ENCODE assay signal across 22 cellular contexts in genomic region chr13:87998081-87998480, GRCh38.
DNase-seq lines count a peak whose midpoint lies in the region; ATAC-seq and TF ChIP-seq lines count a peak whose summit lies in the region.
"Had no signal": no experiment of that assay in that cellular context is flagged by ENCODE, and none has a peak within 500 bp of the region (broad histone marks: within the 10 kb centered on the region; RNA-seq: fewer than 3 reads in every experiment).

No MANE protein-coding gene starts in this region.

- no peak for TF ChIP-seq CTCF in HEK293 (tag by site-specific recombination; IDR thresholded peaks at IDR 0.05)
- TF ChIP-seq CTCF in WTC11 (IDR thresholded peaks at IDR 0.05) = no peak

- H2BK120ac ChIP-seq in trophoblast cell (ENCODE audit: insufficient read depth, low read length, poor library complexity) = no peak overlapping the region

- H3K4me3 ChIP-seq in HEK293 (ENCODE audit: low read depth, low read length) = no peak overlapping the region
- H3K4me3 ChIP-seq in Karpas-422 (ENCODE audit: low read length) = no peak overlapping the region; the same call in 1 of the 2 replicates
- H3K4me3 ChIP-seq in trophoblast cell (ENCODE audit: low read depth, low read length) = no peak overlapping the region
- H3K4me3 ChIP-seq: A549; BLaER1 treated with 17β-estradiol and CSF1 and Interleukin-3, amounts not matched to agents 10 nM and 100 nM; GM12878 had no signal

- no peak overlapping the region for H4K12ac ChIP-seq in trophoblast cell (ENCODE audit: low read depth, low read length)

- H3K36me3 ChIP-seq in HEK293 (ENCODE audit: control insufficient read depth in 2 of 2, insufficient read depth in 1 of 2, low read length in 2 of 2) (no peaks in the 10 kb centered on the region), Karpas-422 (ENCODE audit: insufficient read depth, low read length) (0 out of 2 replicates have a peak, but pooled peaks cover 2% of the 10 kb centered on the region), trophoblast cell (ENCODE audit: control insufficient read depth in 1 of 2, insufficient read depth in 2 of 2, low read length in 2 of 2) (peaks cover 3% of the 10 kb centered on the region in 2 experiments)
- H3K36me3 ChIP-seq: BLaER1 treated with 17β-estradiol and CSF1 and Interleukin-3, amounts not matched to agents 10 nM and 100 nM had no signal

- no peak overlapping the region for H3K18ac ChIP-seq in trophoblast cell (ENCODE audit: low read length)

- H3K4me1 Mint-ChIP-seq in WTC11 = no peaks in the 10 kb centered on the region; the same call in 1 of the 2 replicates
- H3K4me1 Mint-ChIP-seq: B cell had no signal

- no peak for ATAC-seq in HG03196 (IDR thresholded peaks at IDR 0.05; ENCODE audit: unreplicated experiment)
- no peak for ATAC-seq in WTC11
- ATAC-seq: A549; CD8-positive, alpha-beta T cell; GM12878 had no signal

- peaks cover 46% of the 10 kb centered on the region for H3K9me3 Mint-ChIP-seq in WTC11
- H3K9me3 Mint-ChIP-seq: CD4-positive, alpha-beta T cell had no signal

- H2BK12ac ChIP-seq in trophoblast cell (ENCODE audit: low read length) = no peak overlapping the region

- H2AK5ac ChIP-seq in trophoblast cell (ENCODE audit: low read length) = no peak overlapping the region

- peak overlapping the region; percentile 47 for H4K91ac ChIP-seq in trophoblast cell (ENCODE audit: low read depth, low read length)

- H3K9me3 ChIP-seq in HEK293 (ENCODE audit: control insufficient read depth, insufficient read depth, low read depth, low read length) (no peaks in the 10 kb centered on the region), Karpas-422 (ENCODE audit: low read length) (peaks cover 9% of the 10 kb centered on the region), trophoblast cell (ENCODE audit: insufficient read depth, low read depth, low read length) (peaks cover 4% of the 10 kb centered on the region)
- H3K9me3 ChIP-seq: A549 had no signal

- CTCF ChIA-PET in HEK293 (lab: Yijun Ruan, JAX) (no interaction called here), WTC11 (lab: Charles Lee) (no interaction called here)

- no CpG with 5 or more reads among the region's 1 CpG for WGBS in trophoblast cell (ENCODE audit: extremely low coverage, insufficient coverage, insufficient read length)

- no peaks in the 10 kb centered on the region for H3K79me2 ChIP-seq in Karpas-422 (ENCODE audit: low read length)
- no peaks in the 10 kb centered on the region for H3K79me2 ChIP-seq in trophoblast cell (ENCODE audit: control insufficient read depth, insufficient read depth, low read length, poor library complexity)

- H3K9me2 ChIP-seq in Karpas-422 (replicated peaks; ENCODE audit: insufficient read depth, low read length) = no peaks in the 10 kb centered on the region

- no peak overlapping the region for H3K14ac ChIP-seq in trophoblast cell (ENCODE audit: low read length)

- H3K27ac ChIP-seq in HEK293 (ENCODE audit: extremely low read depth, low read depth, low read length) (no peak overlapping the region), Karpas-422 (ENCODE audit: low read length) (no peak overlapping the region), trophoblast cell (ENCODE audit: low read depth, low read length) (no peak overlapping the region)
- H3K27ac ChIP-seq: 22Rv1; A549; BLaER1 treated with 17β-estradiol and CSF1 and Interleukin-3, amounts not matched to agents 10 nM and 100 nM; C4-2B had no signal

- H4K8ac ChIP-seq in trophoblast cell (ENCODE audit: low read depth, low read length) = no peak overlapping the region

- no peak overlapping the region for H3K9ac ChIP-seq in Karpas-422 (ENCODE audit: low read length)
- no peak overlapping the region for H3K9ac ChIP-seq in trophoblast cell (ENCODE audit: low read length)
- H3K9ac ChIP-seq: BLaER1 treated with 17β-estradiol and CSF1 and Interleukin-3, amounts not matched to agents 10 nM and 100 nM had no signal

- peaks cover 11% of the 10 kb centered on the region for H3K36me3 Mint-ChIP-seq in WTC11
- H3K36me3 Mint-ChIP-seq: CD8-positive, alpha-beta T cell had no signal

- H3K4me1 ChIP-seq in HEK293 (ENCODE audit: control insufficient read depth, insufficient read depth, low read length) = no peaks in the 10 kb centered on the region
- no peaks in the 10 kb centered on the region for H3K4me1 ChIP-seq in Karpas-422 (ENCODE audit: low read length)
- peaks cover 3 to 6% of the 10 kb centered on the region in 2 experiments for H3K4me1 ChIP-seq in trophoblast cell (ENCODE audit: control insufficient read depth in 1 of 2, insufficient read depth in 2 of 2, low read length in 2 of 2)
- H3K4me1 ChIP-seq: A549; BLaER1 treated with 17β-estradiol and CSF1 and Interleukin-3, amounts not matched to agents 10 nM and 100 nM had no signal

- peak overlapping the region; percentile 34; the same call in 1 of the 2 replicates for H2AFZ ChIP-seq in Karpas-422 (ENCODE audit: low read length)
- no peak overlapping the region for H2AFZ ChIP-seq in trophoblast cell (ENCODE audit: insufficient read depth, low read length, poor library complexity)

- H3K4me2 ChIP-seq in Karpas-422 (ENCODE audit: low read depth, low read length, poor library complexity, severe bottlenecking) (no peak overlapping the region), trophoblast cell (ENCODE audit: low read length) (no peak overlapping the region)
- H3K4me2 ChIP-seq: A549; BLaER1 treated with 17β-estradiol and CSF1 and Interleukin-3, amounts not matched to agents 10 nM and 100 nM had no signal

- no peak overlapping the region for H3K23ac ChIP-seq in trophoblast cell (ENCODE audit: low read length)

- H2BK5ac ChIP-seq in trophoblast cell (ENCODE audit: low read depth, low read length, poor library complexity) = no peak overlapping the region

- no peaks in the 10 kb centered on the region for H3K27me3 Mint-ChIP-seq in WTC11 (ENCODE audit: low read depth)
- H3K27me3 Mint-ChIP-seq: B cell; CD4-positive, alpha-beta T cell had no signal

- H3K79me1 ChIP-seq in trophoblast cell (ENCODE audit: low read length) = peaks cover 5% of the 10 kb centered on the region

- no peaks in the 10 kb centered on the region for H3K27me3 ChIP-seq in Karpas-422 (ENCODE audit: low read length)
- H3K27me3 ChIP-seq in trophoblast cell (ENCODE audit: insufficient read depth, low read length) = no peaks in the 10 kb centered on the region
- H3K27me3 ChIP-seq: BLaER1 treated with 17β-estradiol and CSF1 and Interleukin-3, amounts not matched to agents 10 nM and 100 nM had no signal

- POLR2A ChIA-PET in HEK293 (lab: Yijun Ruan, JAX) = no interaction called here
- POLR2A ChIA-PET in WTC11 (lab: Charles Lee) = no interaction called here

- no peak overlapping the region for H3K4ac ChIP-seq in trophoblast cell (ENCODE audit: low read depth, low read length)

- no peak overlapping the region for H3K4me3 Mint-ChIP-seq in WTC11
- H3K4me3 Mint-ChIP-seq: B cell; CD4-positive, alpha-beta T cell; CD8-positive, alpha-beta T cell had no signal

- no peaks in the 10 kb centered on the region for H4K20me1 ChIP-seq in Karpas-422 (ENCODE audit: insufficient read depth, low read depth, low read length)
- H4K20me1 ChIP-seq: BLaER1 treated with 17β-estradiol and CSF1 and Interleukin-3, amounts not matched to agents 10 nM and 100 nM had no signal

- H3K27ac Mint-ChIP-seq in WTC11 = no peak overlapping the region
- H3K27ac Mint-ChIP-seq: B cell; CD4-positive, alpha-beta T cell; CD8-positive, alpha-beta T cell had no signal

- no peak for DNase-seq in Karpas-422
- no peak for DNase-seq in trophoblast cell
- no peak for DNase-seq in WTC11 (ENCODE audit: low spot score)
- DNase-seq in ecto neural progenitor cell (ENCODE audit: low spot score) = no peak
- DNase-seq: AML-193; Caco-2; Calu3; CD4-positive, alpha-beta T cell; CD8-positive, alpha-beta T cell; DMS53; DMS79; DND-41; EL; GDM1 had no signal

TF ChIP-seq in HEK293, 187 proteins besides CTCF, POLR2A, EP300 and RAD21 (continues in another document):
- TF ChIP-seq ZNF585B (tag by site-specific recombination; IDR thresholded peaks at IDR 0.05) (peak; percentile 58), ZNF175 (tag by site-specific recombination; IDR thresholded peaks at IDR 0.05) (no peak), BCL11A (tag by site-specific recombination; IDR thresholded peaks at IDR 0.05; ENCODE audit: low read depth) (no peak), ZNF223 (tag by site-specific recombination; IDR thresholded peaks at IDR 0.05) (no peak), PATZ1 (tag by site-specific recombination; IDR thresholded peaks at IDR 0.05) (no peak)

TF ChIP-seq in WTC11, 78 proteins besides CTCF, POLR2A, EP300 and RAD21:
- TF ChIP-seq ZBTB43 (CRISPR knock-in tag; IDR thresholded peaks at IDR 0.05) (no peak), ZNF416 (CRISPR knock-in tag; IDR thresholded peaks at IDR 0.05) (no peak)
